In genomic region chr1:155932487-155932886, GRCh38 we compare ENCODE assay signal across 12 cellular contexts. TPM values are rescaled to one million over a fixed set of nuclear protein-coding genes. Genes with fewer than 3 reads are reported as not detected.
DNase-seq lines count a peak whose midpoint lies in the region; ATAC-seq and TF ChIP-seq lines count a peak whose summit lies in the region.
"Had no signal": no experiment of that assay in that cellular context is flagged by ENCODE, and none has a peak within 500 bp of the region (broad histone marks: within the 10 kb centered on the region; RNA-seq: fewer than 3 reads in every experiment).

No MANE protein-coding gene starts in this region.

- H3K4me1 Mint-ChIP-seq in activated CD4-positive, alpha-beta T cell treated with anti-CD3 and anti-CD28 coated beads, Interleukin-2, amount 10 ng/mL, durations not matched to agents 24 days and 14 days = peaks cover 27% of the 10 kb centered on the region
- H3K4me1 Mint-ChIP-seq in endodermal cell = peaks cover 18% of the 10 kb centered on the region

- H3K4me3 ChIP-seq in endodermal cell (ENCODE audit: low read length) (peak overlapping the region; percentile 100), rectal smooth muscle tissue (ENCODE audit: low read length) (peak overlapping the region; percentile 41)
- H3K4me3 ChIP-seq: mucosa of descending colon had no signal

- H3K36me3 ChIP-seq in endodermal cell (ENCODE audit: control insufficient read depth, insufficient read depth, low read length) (peaks cover 60% of the 10 kb centered on the region), rectal smooth muscle tissue (ENCODE audit: control insufficient read depth, insufficient read depth, low read length) (peaks cover 13% of the 10 kb centered on the region)

- H3K4me1 ChIP-seq in endodermal cell (ENCODE audit: control insufficient read depth, insufficient read depth, low read length) = peaks cover 2% of the 10 kb centered on the region
- peaks cover 15% of the 10 kb centered on the region for H3K4me1 ChIP-seq in rectal smooth muscle tissue (ENCODE audit: control insufficient read depth, insufficient read depth, low read length)

- no peaks in the 10 kb centered on the region for H3K9me3 ChIP-seq in endodermal cell (ENCODE audit: control insufficient read depth, low read length)
- H3K9me3 ChIP-seq: mucosa of descending colon had no signal

- H3K9ac ChIP-seq in endodermal cell (ENCODE audit: extremely low read depth, low read length, poor library complexity, severe bottlenecking) (no peak overlapping the region), rectal smooth muscle tissue (ENCODE audit: low read length) (no peak overlapping the region)

- H3K9me3 Mint-ChIP-seq in activated CD4-positive, alpha-beta T cell treated with anti-CD3 and anti-CD28 coated beads, Interleukin-2, amount 10 ng/mL, durations not matched to agents 24 days and 14 days = no peaks in the 10 kb centered on the region
- no peaks in the 10 kb centered on the region for H3K9me3 Mint-ChIP-seq in endodermal cell
- H3K9me3 Mint-ChIP-seq: dendritic cell treated with granulocyte-macrophage colony-stimulating factor and Interleukin-4, amounts not matched to agents 40 ng/mL and 50 ng/mL, for 4 days had no signal

- H3K27ac ChIP-seq in endodermal cell (ENCODE audit: low read depth, low read length) (no peak overlapping the region), rectal smooth muscle tissue (ENCODE audit: low read depth, low read length) (no peak overlapping the region)

- H3K27me3 Mint-ChIP-seq in activated CD4-positive, alpha-beta T cell treated with anti-CD3 and anti-CD28 coated beads, Interleukin-2, amount 10 ng/mL, durations not matched to agents 24 days and 14 days = no peaks in the 10 kb centered on the region
- no peaks in the 10 kb centered on the region for H3K27me3 Mint-ChIP-seq in endodermal cell (ENCODE audit: insufficient read depth)
- H3K27me3 Mint-ChIP-seq: dendritic cell treated with granulocyte-macrophage colony-stimulating factor and Interleukin-4, amounts not matched to agents 40 ng/mL and 50 ng/mL, for 4 days had no signal

- no peak for TF ChIP-seq CTCF in endodermal cell (conservative IDR thresholded peaks at IDR 0.05)

- H3K36me3 Mint-ChIP-seq in activated CD4-positive, alpha-beta T cell treated with anti-CD3 and anti-CD28 coated beads, Interleukin-2, amount 10 ng/mL, durations not matched to agents 24 days and 14 days (ENCODE audit: low read depth) = peaks cover 44% of the 10 kb centered on the region
- H3K36me3 Mint-ChIP-seq in endodermal cell (ENCODE audit: low read depth) = peaks cover 47% of the 10 kb centered on the region

- DNase-seq in activated CD4-positive, alpha-beta T cell treated with anti-CD3 and anti-CD28 coated beads, Interleukin-2, amount 10 ng/mL, durations not matched to agents 24 days and 14 days = no peak
- DNase-seq in activated CD4-positive, alpha-beta T cell treated with anti-CD3 and anti-CD28 coated beads for 4 hours = no peak
- DNase-seq in RKO (ENCODE audit: low spot score) (peak; percentile 83), endodermal cell (no peak), kidney glomerular epithelial cell (lab: John Stamatoyannopoulos, UW) (no peak)
- no peak for DNase-seq in stimulated activated CD8-positive, alpha-beta memory T cell treated with anti-CD3 and anti-CD28 coated beads, Interleukin-4, amount 100 ng/mL, for 48 hours
- DNase-seq: ACHN, mucosa of descending colon, OCI-M1 had no signal

- intact Hi-C loops in activated CD4-positive, alpha-beta T cell treated with anti-CD3 and anti-CD28 coated beads, Interleukin-2, amount 10 ng/mL, durations not matched to agents 24 days and 14 days (cut with micrococcal nuclease) = loop anchor here (5.0 kb wide), 1 partner anchor 135 kb away; no protein-coding TSS in a partner anchor

- ATAC-seq in GM21723 (IDR thresholded peaks at IDR 0.05; ENCODE audit: unreplicated experiment) = no peak
- ATAC-seq: mucosa of descending colon had no signal

- H3K27me3 ChIP-seq in endodermal cell (ENCODE audit: control insufficient read depth, insufficient read depth, low read length, poor library complexity, severe bottlenecking) (no peaks in the 10 kb centered on the region), rectal smooth muscle tissue (ENCODE audit: control insufficient read depth, insufficient read depth, low read length) (no peaks in the 10 kb centered on the region)

- WGBS in endodermal cell (ENCODE audit: insufficient coverage in 1 of 2, insufficient read length in 1 of 2), 2 experiments = 86 to 95% methylated on average over 3 to 5 of the region's 5 CpGs

- peak overlapping the region; percentile 25 for H3K27ac Mint-ChIP-seq in activated CD4-positive, alpha-beta T cell treated with anti-CD3 and anti-CD28 coated beads, Interleukin-2, amount 10 ng/mL, durations not matched to agents 24 days and 14 days
- H3K27ac Mint-ChIP-seq in endodermal cell = no peak overlapping the region
- H3K27ac Mint-ChIP-seq: dendritic cell treated with granulocyte-macrophage colony-stimulating factor and Interleukin-4, amounts not matched to agents 40 ng/mL and 50 ng/mL, for 4 days had no signal

- H3K4me3 Mint-ChIP-seq in activated CD4-positive, alpha-beta T cell treated with anti-CD3 and anti-CD28 coated beads, Interleukin-2, amount 10 ng/mL, durations not matched to agents 24 days and 14 days = peak overlapping the region; percentile 77
- no peak overlapping the region for H3K4me3 Mint-ChIP-seq in endodermal cell
- H3K4me3 Mint-ChIP-seq: dendritic cell treated with granulocyte-macrophage colony-stimulating factor and Interleukin-4, amounts not matched to agents 40 ng/mL and 50 ng/mL, for 4 days had no signal

RNA-seq across cellular contexts. Expression of gene KHDC4, which starts 1.7 kb away (rescaled TPM):
- total RNA-seq in activated CD4-positive, alpha-beta T cell treated with anti-CD3 and anti-CD28 coated beads, Interleukin-2, amount 10 ng/mL, durations not matched to agents 24 days and 14 days = 82.9 and 92.2 TPM in 2 replicates
- total RNA-seq in endodermal cell = 10 to 100 TPM; 67.7 to 76.2 TPM
- polyA plus RNA-seq in endodermal cell (2013, experiment 1 of 2) = 46.7 TPM
- 39.0 TPM for polyA plus RNA-seq in endodermal cell (2013, experiment 2 of 2)

RNA-seq across cellular contexts. Expression of gene RXFP4, which starts 9.0 kb away (rescaled TPM):
- total RNA-seq in activated CD4-positive, alpha-beta T cell treated with anti-CD3 and anti-CD28 coated beads, Interleukin-2, amount 10 ng/mL, durations not matched to agents 24 days and 14 days = not detected in 2 replicates
- not detected for total RNA-seq in endodermal cell
- polyA plus RNA-seq in endodermal cell (2013, experiment 1 of 2) = not detected
- not detected for polyA plus RNA-seq in endodermal cell (2013, experiment 2 of 2)

RNA-seq across cellular contexts. Expression of gene RIT1, which starts 21.3 kb away (rescaled TPM):
- 17.9 and 21.7 TPM in 2 replicates for total RNA-seq in activated CD4-positive, alpha-beta T cell treated with anti-CD3 and anti-CD28 coated beads, Interleukin-2, amount 10 ng/mL, durations not matched to agents 24 days and 14 days
- total RNA-seq in endodermal cell = 10 to 100 TPM; 26.0 to 39.2 TPM
- polyA plus RNA-seq in endodermal cell (2013, experiment 1 of 2) = 24.9 TPM
- 29.0 TPM for polyA plus RNA-seq in endodermal cell (2013, experiment 2 of 2)

RNA-seq across cellular contexts. Expression of gene ARHGEF2, which starts 45.9 kb away (rescaled TPM):
- 189 and 198 TPM in 2 replicates for total RNA-seq in activated CD4-positive, alpha-beta T cell treated with anti-CD3 and anti-CD28 coated beads, Interleukin-2, amount 10 ng/mL, durations not matched to agents 24 days and 14 days
- 100 to 1,000 TPM; 134 to 147 TPM for total RNA-seq in endodermal cell
- 80.1 TPM for polyA plus RNA-seq in endodermal cell (2013, experiment 1 of 2)
- 71.9 TPM for polyA plus RNA-seq in endodermal cell (2013, experiment 2 of 2)
